Comparison of ENCODE assay signal across 15 cellular contexts in genomic region chr5:68189171-68189570, GRCh38.
"Had no signal": no experiment of that assay in that cellular context is flagged by ENCODE, and none has a peak within 500 bp of the region (broad histone marks: within the 10 kb centered on the region; RNA-seq: fewer than 3 reads in every experiment).

No MANE protein-coding gene starts in this region.

- H3K9me3 Mint-ChIP-seq: activated naive CD8-positive, alpha-beta T cell treated with anti-CD3 and anti-CD28 coated beads for 36 hours; immature natural killer cell; nephron; stimulated activated memory B cell treated with anti-CD40 and anti-IgM and Interleukin-4, amounts not matched to agents 10 μg/mL and 1 μg/mL and 100 μg/mL, for 72 hours had no signal

- H3K4me1 Mint-ChIP-seq: immature natural killer cell had no signal

- H3K36me3 ChIP-seq: esophagus squamous epithelium, heart right ventricle, spleen, WERI-Rb-1 had no signal

- H3K27me3 ChIP-seq: esophagus squamous epithelium, heart right ventricle, spleen had no signal

- H3K27ac ChIP-seq: esophagus squamous epithelium, heart right ventricle, spleen, WERI-Rb-1 had no signal

- H3K4me3 ChIP-seq: esophagus squamous epithelium, heart right ventricle, spleen had no signal

- H3K9me3 ChIP-seq: esophagus squamous epithelium, heart right ventricle, spleen had no signal

- H3K36me3 Mint-ChIP-seq: activated naive CD8-positive, alpha-beta T cell treated with anti-CD3 and anti-CD28 coated beads for 36 hours; immature natural killer cell; stimulated activated memory B cell treated with anti-CD40 and anti-IgM and Interleukin-4, amounts not matched to agents 10 μg/mL and 1 μg/mL and 100 μg/mL, for 72 hours had no signal

- H3K4me3 Mint-ChIP-seq: activated naive CD8-positive, alpha-beta T cell treated with anti-CD3 and anti-CD28 coated beads for 36 hours; immature natural killer cell; stimulated activated memory B cell treated with anti-CD40 and anti-IgM and Interleukin-4, amounts not matched to agents 10 μg/mL and 1 μg/mL and 100 μg/mL, for 72 hours had no signal

- DNase-seq: activated CD4-positive, alpha-beta T cell treated with anti-CD3 and anti-CD28 coated beads for 1 hour; activated naive CD8-positive, alpha-beta T cell treated with anti-CD3 and anti-CD28 coated beads for 36 hours; amniotic stem cell; central memory CD4-positive, alpha-beta T cell; effector CD8-positive, alpha-beta T cell; esophagus squamous epithelium; heart right ventricle; kidney glomerular epithelial cell; spleen; stimulated activated CD4-positive, alpha-beta T cell treated with anti-CD3 and anti-CD28 coated beads, Interleukin-4, amount 100 ng/mL, for 4 hours; SW 1271; WERI-Rb-1 had no signal

- H3K27me3 Mint-ChIP-seq: stimulated activated memory B cell treated with anti-CD40 and anti-IgM and Interleukin-4, amounts not matched to agents 10 μg/mL and 1 μg/mL and 100 μg/mL, for 72 hours had no signal

- H3K27ac Mint-ChIP-seq: activated naive CD8-positive, alpha-beta T cell treated with anti-CD3 and anti-CD28 coated beads for 36 hours; immature natural killer cell; stimulated activated memory B cell treated with anti-CD40 and anti-IgM and Interleukin-4, amounts not matched to agents 10 μg/mL and 1 μg/mL and 100 μg/mL, for 72 hours had no signal

- ATAC-seq: stimulated activated memory B cell treated with anti-CD40 and anti-IgM and Interleukin-4, amounts not matched to agents 10 μg/mL and 1 μg/mL and 100 μg/mL, for 72 hours had no signal
